Comparison of ENCODE assay signal across 11 cellular contexts in the genomic region with DNA sequence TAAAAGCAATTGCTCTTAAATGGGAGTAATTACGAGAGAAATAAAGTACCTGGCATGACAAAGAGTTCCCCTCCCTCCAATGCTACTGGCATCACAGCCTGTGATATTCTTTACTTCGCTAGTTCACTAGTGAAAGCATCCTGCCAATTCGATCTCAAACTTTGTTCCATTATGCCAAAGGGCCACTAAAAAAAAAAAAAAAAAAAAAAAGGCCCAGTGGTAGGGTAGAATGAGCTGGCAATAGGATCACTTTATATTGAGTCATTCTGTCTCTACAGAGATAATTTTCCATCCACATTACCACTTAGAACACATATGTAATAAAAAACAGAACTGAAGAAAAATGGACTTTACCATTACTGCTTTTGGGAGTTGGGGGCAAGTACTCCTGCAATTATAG. TPM values are rescaled to one million over a fixed set of nuclear protein-coding genes. Genes with fewer than 3 reads are reported as not detected.
DNase-seq lines count a peak whose midpoint lies in the region; ATAC-seq, FAIRE-seq and TF ChIP-seq lines count a peak whose summit lies in the region.
"Had no signal": no experiment of that assay in that cellular context is flagged by ENCODE, and none has a peak within 500 bp of the region (broad histone marks: within the 10 kb centered on the region; RNA-seq: fewer than 3 reads in every experiment).

No MANE protein-coding gene starts in this region.

- H3K4me1 Mint-ChIP-seq in activated CD4-positive, alpha-beta T cell treated with anti-CD3 and anti-CD28 coated beads, Interleukin-2, amount 10 ng/mL, durations not matched to agents 24 days and 14 days = peaks cover 49% of the 10 kb centered on the region

- H3K4me3 Mint-ChIP-seq in activated CD4-positive, alpha-beta T cell treated with anti-CD3 and anti-CD28 coated beads, Interleukin-2, amount 10 ng/mL, durations not matched to agents 24 days and 14 days = peak overlapping the region; percentile 8

- no peaks in the 10 kb centered on the region for H3K27me3 ChIP-seq in small intestine (ENCODE audit: control insufficient read depth in 2 of 2, insufficient read depth in 2 of 2, low read length in 2 of 2)

- H3K9me3 Mint-ChIP-seq in activated CD4-positive, alpha-beta T cell treated with anti-CD3 and anti-CD28 coated beads, Interleukin-2, amount 10 ng/mL, durations not matched to agents 24 days and 14 days = no peaks in the 10 kb centered on the region

- intact Hi-C loops in activated CD4-positive, alpha-beta T cell treated with anti-CD3 and anti-CD28 coated beads, Interleukin-2, amount 10 ng/mL, durations not matched to agents 24 days and 14 days (cut with micrococcal nuclease) = loop anchor here (1.0 to 2.0 kb wide), 3 partner anchors 11 to 44 kb away; partner anchors contain the start of gene PUM1

- H3K36me3 ChIP-seq in small intestine (ENCODE audit: control insufficient read depth in 2 of 2, insufficient read depth in 2 of 2, low read length in 2 of 2) = peaks cover 6 to 10% of the 10 kb centered on the region in 2 donors

- DNase-seq in activated CD4-positive, alpha-beta T cell treated with anti-CD3 and anti-CD28 coated beads, Interleukin-2, amount 10 ng/mL, durations not matched to agents 24 days and 14 days = no peak
- no peak for DNase-seq in activated CD4-positive, alpha-beta T cell treated with anti-CD3 and anti-CD28 coated beads, Interleukin-2, amount 50 U/mL, for 1 hour
- DNase-seq in epithelial cell of prostate (ENCODE audit: low read depth, low spot score) (no peak), small intestine (peak; percentile 35), HUDEP-2 (lab: John Stamatoyannopoulos, UW; ENCODE audit: unreplicated experiment in 76 of 76) (no peak)
- DNase-seq: aorta, nucleus accumbens had no signal

- ATAC-seq in SK-N-SH treated with all-trans-retinoic acid at 6 μM for 48 hours (peak; percentile 68), GM18909 (IDR thresholded peaks at IDR 0.05; ENCODE audit: poor library complexity, unreplicated experiment) (no peak), HG02610 (IDR thresholded peaks at IDR 0.05; ENCODE audit: unreplicated experiment) (no peak)

- H3K4me1 ChIP-seq in small intestine (ENCODE audit: control insufficient read depth in 2 of 2, insufficient read depth in 1 of 2, low read depth in 1 of 2, low read length in 1 of 2) = peaks cover 0 to 5% of the 10 kb centered on the region in 2 donors

- H3K27me3 Mint-ChIP-seq in activated CD4-positive, alpha-beta T cell treated with anti-CD3 and anti-CD28 coated beads, Interleukin-2, amount 10 ng/mL, durations not matched to agents 24 days and 14 days = no peaks in the 10 kb centered on the region

- H3K36me3 Mint-ChIP-seq in activated CD4-positive, alpha-beta T cell treated with anti-CD3 and anti-CD28 coated beads, Interleukin-2, amount 10 ng/mL, durations not matched to agents 24 days and 14 days (ENCODE audit: low read depth) = peaks cover 56% of the 10 kb centered on the region

- no peaks in the 10 kb centered on the region for H3K9me3 ChIP-seq in small intestine (ENCODE audit: control insufficient read depth, low read depth)

- 28 to 63% (median 46%) methylated on average over 3 of the region's 3 CpGs for WGBS in small intestine, 3 donors

- H3K27ac Mint-ChIP-seq in activated CD4-positive, alpha-beta T cell treated with anti-CD3 and anti-CD28 coated beads, Interleukin-2, amount 10 ng/mL, durations not matched to agents 24 days and 14 days = peak overlapping the region; percentile 73

- peak overlapping the region; percentile 32 for H3K27ac ChIP-seq in epithelial cell of prostate
- H3K27ac ChIP-seq in small intestine (ENCODE audit: low read depth in 1 of 2, low read length in 1 of 2) = no peak overlapping the region

- FAIRE-seq in small intestine (lab: Jason Lieb, UNC) = no peak
- FAIRE-seq: A204.1 had no signal

- no peak overlapping the region for H3K4me3 ChIP-seq in small intestine (ENCODE audit: low read depth in 1 of 2, low read length in 2 of 2)

TF ChIP-seq in SK-N-SH treated with all-trans-retinoic acid at 6 μM for 48 hours, 23 proteins besides CTCF, POLR2A, EP300 and RAD21 (continues in another document):
- TF ChIP-seq ZNF8 (CRISPR knock-in tag; IDR thresholded peaks at IDR 0.05) = no peak
- no peak for TF ChIP-seq OSR1 (CRISPR knock-in tag; IDR thresholded peaks at IDR 0.05)
- no peak for TF ChIP-seq RARB (CRISPR knock-in tag; IDR thresholded peaks at IDR 0.05)
- no peak for TF ChIP-seq ZNF70 (CRISPR knock-in tag; IDR thresholded peaks at IDR 0.05)
- TF ChIP-seq CSDC2 (CRISPR knock-in tag; IDR thresholded peaks at IDR 0.05) = no peak
- TF ChIP-seq TCF4 (CRISPR knock-in tag; IDR thresholded peaks at IDR 0.05; ENCODE audit: borderline replicate concordance) = no peak
- TF ChIP-seq ZC3H10 (CRISPR knock-in tag; IDR thresholded peaks at IDR 0.05) = no peak
- no peak for TF ChIP-seq ZNF565 (CRISPR knock-in tag; conservative IDR thresholded peaks at IDR 0.05; ENCODE audit: low read depth)
- TF ChIP-seq ISL1 (CRISPR knock-in tag; IDR thresholded peaks at IDR 0.05) = no peak
- TF ChIP-seq ZFP30 (CRISPR knock-in tag; IDR thresholded peaks at IDR 0.05) = no peak
- no peak for TF ChIP-seq SNAI2 (CRISPR knock-in tag; IDR thresholded peaks at IDR 0.05)
- no peak for TF ChIP-seq BACH2 (CRISPR knock-in tag; IDR thresholded peaks at IDR 0.05; ENCODE audit: borderline replicate concordance)
- TF ChIP-seq, protein P1, sequence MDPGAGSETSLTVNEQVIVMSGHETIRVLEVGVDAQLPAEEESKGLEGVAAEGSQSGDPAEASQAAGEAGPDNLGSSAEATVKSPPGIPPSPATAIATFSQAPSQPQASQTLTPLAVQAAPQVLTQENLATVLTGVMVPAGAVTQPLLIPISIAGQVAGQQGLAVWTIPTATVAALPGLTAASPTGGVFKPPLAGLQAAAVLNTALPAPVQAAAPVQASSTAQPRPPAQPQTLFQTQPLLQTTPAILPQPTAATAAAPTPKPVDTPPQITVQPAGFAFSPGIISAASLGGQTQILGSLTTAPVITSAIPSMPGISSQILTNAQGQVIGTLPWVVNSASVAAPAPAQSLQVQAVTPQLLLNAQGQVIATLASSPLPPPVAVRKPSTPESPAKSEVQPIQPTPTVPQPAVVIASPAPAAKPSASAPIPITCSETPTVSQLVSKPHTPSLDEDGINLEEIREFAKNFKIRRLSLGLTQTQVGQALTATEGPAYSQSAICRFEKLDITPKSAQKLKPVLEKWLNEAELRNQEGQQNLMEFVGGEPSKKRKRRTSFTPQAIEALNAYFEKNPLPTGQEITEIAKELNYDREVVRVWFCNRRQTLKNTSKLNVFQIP (CRISPR knock-in tag; IDR thresholded peaks at IDR 0.05; ENCODE audit: borderline replicate concordance, low read depth) = no peak
- no peak for TF ChIP-seq PPARA (CRISPR knock-in tag; IDR thresholded peaks at IDR 0.05; ENCODE audit: borderline replicate concordance)
- TF ChIP-seq CSRNP3 (CRISPR knock-in tag; IDR thresholded peaks at IDR 0.05) = no peak
- TF ChIP-seq, protein P2, sequence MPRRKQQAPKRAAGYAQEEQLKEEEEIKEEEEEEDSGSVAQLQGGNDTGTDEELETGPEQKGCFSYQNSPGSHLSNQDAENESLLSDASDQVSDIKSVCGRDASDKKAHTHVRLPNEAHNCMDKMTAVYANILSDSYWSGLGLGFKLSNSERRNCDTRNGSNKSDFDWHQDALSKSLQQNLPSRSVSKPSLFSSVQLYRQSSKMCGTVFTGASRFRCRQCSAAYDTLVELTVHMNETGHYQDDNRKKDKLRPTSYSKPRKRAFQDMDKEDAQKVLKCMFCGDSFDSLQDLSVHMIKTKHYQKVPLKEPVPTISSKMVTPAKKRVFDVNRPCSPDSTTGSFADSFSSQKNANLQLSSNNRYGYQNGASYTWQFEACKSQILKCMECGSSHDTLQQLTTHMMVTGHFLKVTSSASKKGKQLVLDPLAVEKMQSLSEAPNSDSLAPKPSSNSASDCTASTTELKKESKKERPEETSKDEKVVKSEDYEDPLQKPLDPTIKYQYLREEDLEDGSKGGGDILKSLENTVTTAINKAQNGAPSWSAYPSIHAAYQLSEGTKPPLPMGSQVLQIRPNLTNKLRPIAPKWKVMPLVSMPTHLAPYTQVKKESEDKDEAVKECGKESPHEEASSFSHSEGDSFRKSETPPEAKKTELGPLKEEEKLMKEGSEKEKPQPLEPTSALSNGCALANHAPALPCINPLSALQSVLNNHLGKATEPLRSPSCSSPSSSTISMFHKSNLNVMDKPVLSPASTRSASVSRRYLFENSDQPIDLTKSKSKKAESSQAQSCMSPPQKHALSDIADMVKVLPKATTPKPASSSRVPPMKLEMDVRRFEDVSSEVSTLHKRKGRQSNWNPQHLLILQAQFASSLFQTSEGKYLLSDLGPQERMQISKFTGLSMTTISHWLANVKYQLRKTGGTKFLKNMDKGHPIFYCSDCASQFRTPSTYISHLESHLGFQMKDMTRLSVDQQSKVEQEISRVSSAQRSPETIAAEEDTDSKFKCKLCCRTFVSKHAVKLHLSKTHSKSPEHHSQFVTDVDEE (CRISPR knock-in tag; IDR thresholded peaks at IDR 0.05) = no peak
- TF ChIP-seq ZFP3 (CRISPR knock-in tag; IDR thresholded peaks at IDR 0.05) = no peak
- no peak for TF ChIP-seq GLIS3 (CRISPR knock-in tag; IDR thresholded peaks at IDR 0.05)

RNA-seq across cellular contexts. Expression of gene PUM1, which starts 11.2 kb away (rescaled TPM):
- 122 and 132 TPM in 2 replicates for total RNA-seq in activated CD4-positive, alpha-beta T cell treated with anti-CD3 and anti-CD28 coated beads, Interleukin-2, amount 10 ng/mL, durations not matched to agents 24 days and 14 days
- polyA plus RNA-seq in small intestine = 10 to 100 TPM; 16.5 to 26.6 (median 19.9) TPM
